13 cellular contexts compared by ENCODE assay signal in the genomic region with DNA sequence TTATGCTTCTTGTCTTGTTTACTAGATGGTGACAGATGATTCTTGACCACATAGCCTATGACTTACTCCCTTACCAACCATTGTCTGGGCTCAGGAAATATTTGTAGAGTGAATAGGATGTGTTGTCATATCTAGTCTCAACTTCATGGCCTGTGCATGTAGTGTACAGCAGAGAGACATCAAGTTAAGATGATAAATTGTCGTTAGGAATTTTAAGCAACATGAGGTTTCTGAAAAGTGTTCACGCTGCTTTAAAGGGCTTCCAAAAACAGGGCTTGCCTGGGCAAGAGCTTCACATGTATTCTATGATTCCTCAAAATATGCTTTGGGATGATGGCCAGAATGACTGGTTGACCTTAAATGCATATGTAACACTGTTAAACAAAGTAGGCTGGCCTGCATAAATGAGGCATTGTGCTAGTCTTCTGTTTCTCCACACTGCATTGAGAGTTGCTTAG.
DNase-seq lines count a peak whose midpoint lies in the region; ATAC-seq, FAIRE-seq and TF ChIP-seq lines count a peak whose summit lies in the region.
"Had no signal": no experiment of that assay in that cellular context is flagged by ENCODE, and none has a peak within 500 bp of the region (broad histone marks: within the 10 kb centered on the region; RNA-seq: fewer than 3 reads in every experiment).

No MANE protein-coding gene starts in this region.

- H2AFZ ChIP-seq in H1 (ENCODE audit: low read length), result no peak overlapping the region

- 0 out of 2 replicates have a peak overlapping the region, but pooled peaks have one; percentile 68 for H2AK5ac ChIP-seq in H1 (ENCODE audit: low read depth, low read length)

- H2BK12ac ChIP-seq in H1 (ENCODE audit: low read depth, low read length), result 0 out of 2 replicates have a peak overlapping the region, but pooled peaks have one; percentile 20

- H3K23me2 ChIP-seq in H1 (ENCODE audit: low read depth, low read length), result no peaks in the 10 kb centered on the region; the same call in 1 of the 2 replicates

- no peak overlapping the region for H3K23ac ChIP-seq in H1 (ENCODE audit: insufficient read length)

- H3K56ac ChIP-seq in H1 (replicated peaks; ENCODE audit: insufficient read length, low read depth, low read length), result no peak overlapping the region

- no peak for ATAC-seq in GM19035 (IDR thresholded peaks at IDR 0.05; ENCODE audit: unreplicated experiment)
- ATAC-seq: right cardiac atrium; stimulated activated naive CD8-positive, alpha-beta T cell treated with anti-CD3 and anti-CD28 coated beads, Interleukin-15, amount 100 ng/mL, for 72 hours; T-helper 17 cell had no signal

- H4K20me1 ChIP-seq in H1 (replicated peaks in 1 of 2; ENCODE audit: control insufficient read depth in 1 of 2, insufficient read depth in 2 of 2, low read length in 2 of 2), result no peaks in the 10 kb centered on the region

- peak overlapping the region; percentile 10; the same call in 1 of the 2 replicates for H2BK20ac ChIP-seq in H1 (ENCODE audit: low read length)

- H2BK5ac ChIP-seq in H1 (ENCODE audit: low read depth, low read length), result peak overlapping the region; percentile 15; the same call in 1 of the 2 replicates

- no peak overlapping the region for H3K18ac ChIP-seq in H1 (ENCODE audit: extremely low read depth, low read length)

- no peak overlapping the region for H2BK15ac ChIP-seq in H1 (ENCODE audit: low read length)

- H3K4me1 ChIP-seq in H1 (replicated peaks in 1 of 4; ENCODE audit: control insufficient read depth in 3 of 4, insufficient read depth in 4 of 4, low read length in 3 of 4) (peaks cover 0 to 20% (median 8%) of the 10 kb centered on the region in 4 experiments; a peak in 6 of 7 replicates), muscle layer of colon (ENCODE audit: insufficient read depth, low read length) (peaks cover 19% of the 10 kb centered on the region), A673 (ENCODE audit: insufficient read depth, low read length, poor library complexity, severe bottlenecking) (no peaks in the 10 kb centered on the region)

- H4K5ac ChIP-seq in H1 (ENCODE audit: insufficient read length, low read depth, low read length), result no peak overlapping the region

- FAIRE-seq in RCC 7860 (lab: Jason Lieb, UNC) (no peak), H1 (lab: Jason Lieb, UNC) (no peak)

- CTCF ChIA-PET in H1 (lab: Charles Lee; ENCODE audit: partially characterized antibody) (no interaction called here), A673 (lab: Charles Lee) (no interaction called here)

- no peak overlapping the region for H3K4ac ChIP-seq in H1 (replicated peaks; ENCODE audit: insufficient read length, low read depth, low read length)

- H3K9me3 ChIP-seq in H1 (ENCODE audit: insufficient read depth in 2 of 2, low read depth in 1 of 2, low read length in 1 of 2) (no peaks in the 10 kb centered on the region), muscle layer of colon (ENCODE audit: low read length) (no peaks in the 10 kb centered on the region), A673 (ENCODE audit: low read depth, low read length, poor library complexity, severe bottlenecking) (no peaks in the 10 kb centered on the region)

- H4K8ac ChIP-seq in H1 (ENCODE audit: extremely low read depth, insufficient read depth, low read length), result no peak overlapping the region

- peak overlapping the region; percentile 28 for H2BK120ac ChIP-seq in H1 (replicated peaks; ENCODE audit: low read depth, low read length)

- H3K9ac ChIP-seq in H1 (replicated peaks in 1 of 4; ENCODE audit: extremely low read depth in 1 of 4, low read depth in 3 of 4, low read length in 3 of 4) (no peak overlapping the region), muscle layer of colon (ENCODE audit: low read length) (no peak overlapping the region)

- no peak for TF ChIP-seq EP300 in H1 (IDR thresholded peaks at IDR 0.05; ENCODE audit: borderline replicate concordance in 1 of 2, low read depth in 2 of 2, low read length in 2 of 2)

- no peak overlapping the region for H3K14ac ChIP-seq in H1 (ENCODE audit: insufficient read length)

- H3K79me2 ChIP-seq in H1 (ENCODE audit: control insufficient read depth in 1 of 2, insufficient read depth in 2 of 2, low read length in 2 of 2), result no peaks in the 10 kb centered on the region

- TF ChIP-seq RAD21 in H1 (IDR thresholded peaks at IDR 0.05 in 1 of 2, conservative IDR thresholded peaks at IDR 0.05 in 1 of 2; ENCODE audit: low read depth in 2 of 2, low read length in 2 of 2), result no peak

- no peak for TF ChIP-seq POLR2A in H1 (IDR thresholded peaks at IDR 0.05; ENCODE audit: control extremely low read depth in 1 of 2, low read depth in 2 of 2, low read length in 2 of 2)

- no peaks in the 10 kb centered on the region for H3K36me3 ChIP-seq in H1 (ENCODE audit: control insufficient read depth in 2 of 4, insufficient read depth in 4 of 4, low read length in 3 of 4)
- no peaks in the 10 kb centered on the region for H3K36me3 ChIP-seq in muscle layer of colon (ENCODE audit: insufficient read depth, low read length)
- H3K36me3 ChIP-seq in A673 (ENCODE audit: insufficient read depth, low read length, poor library complexity, severe bottlenecking), result no peaks in the 10 kb centered on the region

- no peak for TF ChIP-seq CTCF in H1 (IDR thresholded peaks at IDR 0.05; ENCODE audit: control extremely low read depth in 1 of 3, insufficient read depth in 1 of 3, low read depth in 1 of 3, low read length in 3 of 3)
- no peak for TF ChIP-seq CTCF in A673 (conservative IDR thresholded peaks at IDR 0.05; ENCODE audit: low read depth, low read length)

- no TSS peak for BruUV-seq in A673 (replicated peaks; lab: Mats Ljungman, UMichigan)

- no peak overlapping the region for H3K27ac ChIP-seq in H1 (ENCODE audit: low read depth, low read length)
- H3K27ac ChIP-seq in muscle layer of colon (ENCODE audit: low read depth, low read length), result no peak overlapping the region
- no peak overlapping the region for H3K27ac ChIP-seq in A673 (ENCODE audit: low read depth, low read length, poor library complexity, severe bottlenecking)

- H3K27me3 ChIP-seq in H1 (replicated peaks in 1 of 4; ENCODE audit: control insufficient read depth in 3 of 4, extremely low read depth in 1 of 4, insufficient read depth in 3 of 4, low read length in 3 of 4) (no peaks in the 10 kb centered on the region), muscle layer of colon (ENCODE audit: control insufficient read depth in 1 of 2, insufficient read depth in 2 of 2, low read length in 2 of 2) (no peaks in the 10 kb centered on the region), A673 (replicated peaks; ENCODE audit: insufficient read depth, low read depth, low read length, poor library complexity) (no peaks in the 10 kb centered on the region)

- WGBS in H1 (ENCODE audit: extremely low coverage in 1 of 2, insufficient coverage in 1 of 2, insufficient read length in 1 of 2, insufficient replicate concordance in 2 of 2, low coverage in 1 of 2, low lambda C conversion rate in 2 of 2, missing lambda C conversion rate in 1 of 2), 2 experiments, result 92% methylated on average over 2 of the region's 2 CpGs; no CpG with 5 or more reads in 1 of the 2 experiments

- peak overlapping the region; percentile 6 to 35; a peak in 3 of 4 replicates for H3K4me2 ChIP-seq in H1 (ENCODE audit: insufficient read depth in 1 of 2, low read depth in 2 of 2, low read length in 2 of 2)

- H4K91ac ChIP-seq in H1 (replicated peaks; ENCODE audit: insufficient read length, low read length), result no peak overlapping the region

- H3K79me1 ChIP-seq in H1 (ENCODE audit: low read depth, low read length), result no peaks in the 10 kb centered on the region

- H3K4me3 ChIP-seq in H1 (ENCODE audit: extremely low read depth in 1 of 4, insufficient read depth in 2 of 4, low read depth in 3 of 4, low read length in 4 of 4) (no peak overlapping the region; a peak in 1 of 8 replicates), muscle layer of colon (ENCODE audit: low read depth in 1 of 2, low read length in 2 of 2) (peak overlapping the region; percentile 8 to 10), A673 (ENCODE audit: low read depth, low read length, poor library complexity, severe bottlenecking) (no peak overlapping the region)

- DNase-seq in EH (ENCODE audit: low read depth) (peak; percentile 86), RCC 7860 (ENCODE audit: low spot score) (peak; percentile 56), H1 (ENCODE audit: low read depth in 1 of 2, low spot score in 2 of 2) (no peak), T-helper 2 cell (no peak), NCI-H2227 (lab: John Stamatoyannopoulos, UW; ENCODE audit: unreplicated experiment) (no peak), A673 (ENCODE audit: low spot score) (no peak)
- DNase-seq: activated CD4-positive, alpha-beta T cell treated with anti-CD3 and anti-CD28 coated beads, Interleukin-2, amount 50 U/mL, for 1 hour; Karpas-422; right cardiac atrium; stimulated activated naive CD8-positive, alpha-beta T cell treated with anti-CD3 and anti-CD28 coated beads, Interleukin-15, amount 100 ng/mL, for 72 hours; T-helper 17 cell had no signal

- POLR2A ChIA-PET in H1 (lab: Charles Lee; ENCODE audit: partially characterized antibody), result no interaction called here
- POLR2A ChIA-PET in A673 (lab: Charles Lee; ENCODE audit: low non-redundant PET), result no interaction called here

- intact Hi-C loops in A673 (cut with micrococcal nuclease; ENCODE audit: unreplicated experiment), result no loop called here

TF ChIP-seq in H1, 55 proteins besides CTCF, POLR2A, EP300 and RAD21:
- TF ChIP-seq SIN3A (conservative IDR thresholded peaks at IDR 0.05 in 1 of 2, IDR thresholded peaks at IDR 0.05 in 1 of 2; ENCODE audit: low read depth in 1 of 2, low read length in 2 of 2) (no peak), SP1 (IDR thresholded peaks at IDR 0.05; ENCODE audit: low read depth, low read length) (no peak), BRCA1 (IDR thresholded peaks at IDR 0.05; ENCODE audit: low read depth, low read length) (no peak), TBP (IDR thresholded peaks at IDR 0.05; ENCODE audit: low read depth, low read length) (no peak), PHF8 (conservative IDR thresholded peaks at IDR 0.05; ENCODE audit: low read depth, low read length) (no peak)
TF ChIP-seq in H1: peak in this region for 0.

Comparison
In these comparisons a context has a peak if more than half of its experiments do, and no peak if none do; other contexts are left out.
1. DNase-seq: peak in EH (single experiment) and RCC 7860 (single experiment); none in H1 (0 of 2), T-helper 2 cell (0 of 5), NCI-H2227 (single experiment) and A673 (single experiment).
2. H3K4me3 ChIP-seq: peak in muscle layer of colon (2 of 2); none in H1 (0 of 4) and A673 (single experiment).